Comparison of ENCODE assay signal across 2 cellular contexts in the genomic region with DNA sequence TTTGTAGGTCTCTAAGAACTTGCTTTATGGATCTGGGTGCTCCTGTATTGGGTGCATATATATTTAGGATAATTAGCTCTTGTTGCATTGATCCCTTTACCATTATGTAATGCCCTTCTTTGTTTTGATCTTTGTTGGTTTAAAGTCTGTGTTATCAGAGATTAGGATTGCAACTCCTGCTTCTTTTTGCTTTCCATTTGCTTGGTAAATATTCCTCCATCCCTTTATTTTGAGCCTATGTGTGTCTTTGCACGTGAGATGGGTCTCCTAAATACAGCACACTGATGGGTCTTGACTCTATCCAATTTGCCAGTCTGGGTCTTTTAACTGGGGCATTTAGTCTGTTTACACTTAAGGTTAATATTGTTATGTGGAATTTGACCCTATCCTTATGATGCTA. TPM values are rescaled to one million over a fixed set of nuclear protein-coding genes. Genes with fewer than 3 reads are reported as not detected.
"Had no signal": no experiment of that assay in that cellular context is flagged by ENCODE, and none has a peak within 500 bp of the region (broad histone marks: within the 10 kb centered on the region; RNA-seq: fewer than 3 reads in every experiment).

No MANE protein-coding gene starts in this region.

RNA-seq across cellular contexts. Expression of a gene that starts 57.2 kb away (rescaled TPM):
- polyA plus RNA-seq: IgD-negative memory B cell, K562 had no signal
